Comparison of ENCODE assay signal across 28 cellular contexts in the genomic region with DNA sequence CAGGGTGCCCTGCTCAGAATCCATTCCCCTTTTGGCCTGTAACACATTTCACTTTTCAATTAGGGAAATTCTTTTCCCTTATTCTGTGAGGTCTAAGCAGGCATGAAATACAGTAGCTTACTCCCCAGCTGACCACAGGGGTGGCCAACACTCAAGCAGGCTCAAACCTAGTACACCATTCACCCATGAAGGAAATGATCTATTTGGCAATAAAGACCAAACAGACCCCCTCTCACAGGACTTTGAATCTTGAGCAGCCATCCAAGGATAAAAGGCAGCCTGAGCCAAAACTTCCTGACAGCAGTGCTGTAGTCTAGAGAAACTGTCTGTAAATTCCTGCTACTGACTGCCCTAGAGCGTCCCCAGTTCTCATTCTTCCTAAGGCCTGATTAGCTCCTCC. TPM values are rescaled to one million over a fixed set of nuclear protein-coding genes. Genes with fewer than 3 reads are reported as not detected.
"Had no signal": no experiment of that assay in that cellular context is flagged by ENCODE, and none has a peak within 500 bp of the region (broad histone marks: within the 10 kb centered on the region; RNA-seq: fewer than 3 reads in every experiment).

No MANE protein-coding gene starts in this region.

- FAIRE-seq: colon, endometrium, endothelial cell of umbilical vein, frontal cortex had no signal

- H3K4me3 Mint-ChIP-seq: dendritic cell treated with granulocyte-macrophage colony-stimulating factor and Interleukin-4, amounts not matched to agents 40 ng/mL and 50 ng/mL, for 4 days; effector memory CD8-positive, alpha-beta T cell; endodermal cell had no signal

- H3K27me3 ChIP-seq: colonic mucosa, dorsolateral prefrontal cortex, esophagus muscularis mucosa, esophagus squamous epithelium, foreskin keratinocyte, gastrocnemius medialis, gastroesophageal sphincter, heart left ventricle had no signal

- H3K4me1 Mint-ChIP-seq: endodermal cell had no signal

- ATAC-seq: effector memory CD8-positive, alpha-beta T cell; esophagus mucosa; foreskin keratinocyte; gastrocnemius medialis; gastroesophageal sphincter; heart left ventricle had no signal

- H3K36me3 ChIP-seq: colonic mucosa, esophagus muscularis mucosa, esophagus squamous epithelium, gastrocnemius medialis, gastroesophageal sphincter, heart left ventricle had no signal

- H3K9me3 ChIP-seq: colonic mucosa, esophagus muscularis mucosa, esophagus squamous epithelium, gastrocnemius medialis, gastroesophageal sphincter had no signal

- H3K27ac ChIP-seq: colonic mucosa, coronary artery, dorsolateral prefrontal cortex, epithelial cell of prostate, esophagus muscularis mucosa, esophagus squamous epithelium, foreskin keratinocyte, gastrocnemius medialis, gastroesophageal sphincter, heart left ventricle had no signal

- H3K27ac Mint-ChIP-seq: dendritic cell treated with granulocyte-macrophage colony-stimulating factor and Interleukin-4, amounts not matched to agents 40 ng/mL and 50 ng/mL, for 4 days; effector memory CD8-positive, alpha-beta T cell; endodermal cell had no signal

- H3K4me3 ChIP-seq: colonic mucosa, coronary artery, dorsolateral prefrontal cortex, esophagus muscularis mucosa, esophagus squamous epithelium, gastrocnemius medialis, gastroesophageal sphincter, heart left ventricle had no signal

- H3K4me1 ChIP-seq: colonic mucosa, esophagus muscularis mucosa, esophagus squamous epithelium, gastroesophageal sphincter had no signal

- H3K27me3 Mint-ChIP-seq: dendritic cell treated with granulocyte-macrophage colony-stimulating factor and Interleukin-4, amounts not matched to agents 40 ng/mL and 50 ng/mL, for 4 days; effector memory CD8-positive, alpha-beta T cell had no signal

- DNase-seq: colonic mucosa; cortex of kidney; dermis blood vessel endothelial cell; dorsolateral prefrontal cortex; effector CD4-positive, alpha-beta T cell; effector CD8-positive, alpha-beta T cell; effector memory CD4-positive, alpha-beta T cell; effector memory CD8-positive, alpha-beta T cell; endodermal cell; erythroblast; esophagus squamous epithelium; foreskin fibroblast; foreskin keratinocyte; foreskin melanocyte; gastrocnemius medialis; glutamatergic neuron; head of caudate nucleus; heart left ventricle had no signal

- H3K9me3 Mint-ChIP-seq: effector memory CD8-positive, alpha-beta T cell had no signal

RNA-seq across cellular contexts. Expression of a gene that starts 48.2 kb away (rescaled TPM):
- total RNA-seq: foreskin keratinocyte had no signal
- polyA plus RNA-seq: foreskin keratinocyte had no signal
